Comparison of ENCODE assay signal across 20 cellular contexts in genomic region chr17:3037259-3037658, GRCh38. TPM values are rescaled to one million over a fixed set of nuclear protein-coding genes. Genes with fewer than 3 reads are reported as not detected.
DNase-seq lines count a peak whose midpoint lies in the region; ATAC-seq and TF ChIP-seq lines count a peak whose summit lies in the region.
"Had no signal": no experiment of that assay in that cellular context is flagged by ENCODE, and none has a peak within 500 bp of the region (broad histone marks: within the 10 kb centered on the region; RNA-seq: fewer than 3 reads in every experiment).

No MANE protein-coding gene starts in this region.

- no peak overlapping the region for H2BK120ac ChIP-seq in neuronal stem cell (ENCODE audit: low read depth, low read length)

- no peak overlapping the region for H4K8ac ChIP-seq in neuronal stem cell (ENCODE audit: low read depth, low read length)

- no peak overlapping the region for H3K9ac ChIP-seq in neuronal stem cell (ENCODE audit: low read depth, low read length, poor library complexity)
- H3K9ac ChIP-seq: BLaER1 had no signal

- no peak overlapping the region for H3K23ac ChIP-seq in neuronal stem cell (ENCODE audit: low read depth, low read length, poor library complexity)

- peaks cover 0 to 7% (median 0%) of the 10 kb centered on the region in 3 experiments for H3K27me3 ChIP-seq in neuronal stem cell (ENCODE audit: control insufficient read depth in 3 of 3, insufficient read depth in 3 of 3, low read depth in 1 of 3, low read length in 3 of 3)
- H3K27me3 ChIP-seq: BLaER1 had no signal

- no peak for ATAC-seq in GM21390 (IDR thresholded peaks at IDR 0.05; ENCODE audit: unreplicated experiment)

- H2BK15ac ChIP-seq in neuronal stem cell (ENCODE audit: low read length), result no peak overlapping the region

- H3K14ac ChIP-seq in neuronal stem cell (ENCODE audit: low read length), result no peak overlapping the region

- peak overlapping the region; percentile 44 for H3K18ac ChIP-seq in neuronal stem cell (ENCODE audit: low read length)

- H2AK5ac ChIP-seq in neuronal stem cell (ENCODE audit: low read depth, low read length), result no peak overlapping the region

- no peaks in the 10 kb centered on the region for H3K4me1 Mint-ChIP-seq in HFFc6 (ENCODE audit: low read depth)
- H3K4me1 Mint-ChIP-seq: H9 had no signal

- 0 out of 2 replicates have a peak, but pooled peaks cover 6% of the 10 kb centered on the region for H3K36me3 Mint-ChIP-seq in HFFc6 (ENCODE audit: low read depth)

- no peak overlapping the region for H3K4ac ChIP-seq in neuronal stem cell (ENCODE audit: low read length)

- H3K36me3 ChIP-seq in neuronal stem cell (replicated peaks in 1 of 2; ENCODE audit: control insufficient read depth in 2 of 2, insufficient read depth in 2 of 2, low read length in 2 of 2), result no peaks in the 10 kb centered on the region

- no peak overlapping the region for H3K4me3 ChIP-seq in neuronal stem cell (ENCODE audit: low read length in 2 of 2)
- H3K4me3 ChIP-seq: BLaER1 had no signal

- H3K27ac ChIP-seq in neuronal stem cell (replicated peaks; ENCODE audit: low read length), result no peak overlapping the region
- H3K27ac ChIP-seq: 22Rv1, BLaER1 had no signal

- H2BK5ac ChIP-seq in neuronal stem cell (ENCODE audit: low read length), result no peak overlapping the region

- H3K4me2 ChIP-seq in neuronal stem cell (ENCODE audit: insufficient read depth, low read length, poor library complexity, severe bottlenecking), result no peak overlapping the region
- H3K4me2 ChIP-seq: BLaER1 had no signal

- no peaks in the 10 kb centered on the region for H3K9me3 ChIP-seq in neuronal stem cell (replicated peaks in 1 of 2; ENCODE audit: control insufficient read depth in 2 of 2, insufficient read depth in 1 of 2, low read depth in 1 of 2, low read length in 2 of 2)
- H3K9me3 ChIP-seq: BLaER1 had no signal

- H3K4me3 Mint-ChIP-seq in HFFc6, result no peak overlapping the region
- H3K4me3 Mint-ChIP-seq: CD14-positive monocyte; CD4-positive, alpha-beta memory T cell; H9 had no signal

- H3K27me3 Mint-ChIP-seq in HFFc6 (ENCODE audit: insufficient read depth), result peaks cover 8% of the 10 kb centered on the region

- H3K4me1 ChIP-seq in neuronal stem cell (ENCODE audit: control insufficient read depth in 2 of 2, insufficient read depth in 1 of 2, low read depth in 1 of 2, low read length in 2 of 2), result peaks cover 0 to 5% of the 10 kb centered on the region in 2 donors

- peak; percentile 18 for DNase-seq in DMS 273 (lab: John Stamatoyannopoulos, UW; ENCODE audit: unreplicated experiment)
- DNase-seq in DMS 273 treated with DMSO at 0.1 percent for 48 hours (lab: John Stamatoyannopoulos, UW), result no peak
- peak; percentile 12 for DNase-seq in activated CD8-positive, alpha-beta memory T cell treated with anti-CD3 and anti-CD28 coated beads, Interleukin-2, amount 50 U/mL, for 48 hours
- DNase-seq in activated CD8-positive, alpha-beta memory T cell treated with anti-CD3 and anti-CD28 coated beads, Interleukin-2, amount 50 U/mL, for 4 hours, result no peak
- no peak for DNase-seq in HFFc6
- no peak for DNase-seq in neuronal stem cell (ENCODE audit: low spot score)
- no peak for DNase-seq in germinal center (ENCODE audit: low spot score)
- DNase-seq: CD4-positive, alpha-beta memory T cell; DMS79; GDM1; H9 had no signal

- peak overlapping the region; percentile 36; the same call in 1 of the 2 replicates for H3K27ac Mint-ChIP-seq in HFFc6
- H3K27ac Mint-ChIP-seq: CD14-positive monocyte; CD4-positive, alpha-beta memory T cell had no signal

- no peak overlapping the region for H2AFZ ChIP-seq in neuronal stem cell (ENCODE audit: low read length)

- TF ChIP-seq CTCF in HFFc6 (IDR thresholded peaks at IDR 0.05), result no peak

- H3K79me1 ChIP-seq in neuronal stem cell (ENCODE audit: low read depth, low read length), result peaks cover 3% of the 10 kb centered on the region

- H2BK12ac ChIP-seq in neuronal stem cell (ENCODE audit: low read length), result no peak overlapping the region

- no peak overlapping the region for H4K91ac ChIP-seq in neuronal stem cell (ENCODE audit: low read depth, low read length, poor library complexity)

- WGBS in neuronal stem cell (ENCODE audit: extremely low coverage in 2 of 2, insufficient read length in 2 of 2, insufficient replicate concordance in 1 of 2), 2 donors, result no CpG with 5 or more reads among the region's 9 CpGs

- peaks cover 6% of the 10 kb centered on the region; the same call in 1 of the 2 replicates for H3K9me3 Mint-ChIP-seq in HFFc6
- H3K9me3 Mint-ChIP-seq: CD14-positive monocyte had no signal

RNA-seq across cellular contexts. Expression of gene OR1D5, which starts 26.1 kb away (rescaled TPM):
- total RNA-seq in HFFc6 (2021; fragmentation: NEBNext Ultra II Directional; extraction: Animal tissue kit (Norgen Biotek cat#: 25700)), result not detected
- not detected for polyA plus RNA-seq in neuronal stem cell (2013, experiment 1 of 2)
- polyA plus RNA-seq in neuronal stem cell (2013, experiment 2 of 2), result not detected
- total RNA-seq: A673; CD4-positive, alpha-beta memory T cell; Daoy; H1; H9; HT-29 had no signal
- polyA plus RNA-seq: AG04450; CD14-positive monocyte; CD4-positive, alpha-beta memory T cell; H1 had no signal

Comparison
In these comparisons a context has a peak if more than half of its experiments do, and no peak if none do; other contexts are left out.
1. DNase-seq: peak in DMS 273 (single experiment) and activated CD8-positive, alpha-beta memory T cell treated with anti-CD3 and anti-CD28 coated beads, Interleukin-2, amount 50 U/mL, for 48 hours (single experiment); none in DMS 273 treated with DMSO at 0.1 percent for 48 hours (single experiment), activated CD8-positive, alpha-beta memory T cell treated with anti-CD3 and anti-CD28 coated beads, Interleukin-2, amount 50 U/mL, for 4 hours (single experiment), HFFc6 (single experiment), neuronal stem cell (single experiment) and germinal center (single experiment).